21 cellular contexts compared by ENCODE assay signal in the genomic region with DNA sequence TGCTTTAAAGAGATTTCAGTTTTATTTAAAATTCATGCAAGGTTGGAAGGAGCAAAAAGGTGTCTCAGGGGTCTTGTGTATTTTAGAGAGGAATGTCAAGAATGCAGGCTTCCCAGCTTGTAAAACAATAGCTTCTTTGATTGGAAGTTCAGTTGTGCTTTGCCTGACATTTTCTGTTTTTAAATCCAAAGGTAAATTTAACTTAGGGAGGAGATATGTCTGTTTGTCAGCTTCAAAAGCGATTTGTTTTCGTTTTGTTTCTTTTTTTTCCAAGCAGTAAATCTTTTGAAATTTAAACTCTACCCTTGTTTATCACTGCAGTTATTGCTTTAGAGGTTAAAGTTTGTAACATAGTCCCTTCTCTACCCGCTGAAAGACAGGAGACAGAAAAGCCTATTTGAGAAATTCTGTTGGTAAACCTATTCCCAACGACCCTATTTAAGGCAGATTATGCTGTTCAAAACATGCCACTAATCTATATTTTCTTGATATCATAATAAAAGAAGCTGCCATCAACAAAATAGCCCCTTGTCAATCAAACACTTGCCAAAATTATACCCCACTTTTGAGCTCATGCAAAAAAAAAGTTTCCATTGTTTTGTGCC.
DNase-seq lines count a peak whose midpoint lies in the region; FAIRE-seq and TF ChIP-seq lines count a peak whose summit lies in the region.
"Had no signal": no experiment of that assay in that cellular context is flagged by ENCODE, and none has a peak within 500 bp of the region (broad histone marks: within the 10 kb centered on the region; RNA-seq: fewer than 3 reads in every experiment).

No MANE protein-coding gene starts in this region.

- TF ChIP-seq CTCF in PC-9 (conservative IDR thresholded peaks at IDR 0.05) (no peak), progenitor cell of endocrine pancreas (IDR thresholded peaks at IDR 0.05; ENCODE audit: unreplicated experiment) (no peak)

- H3K9me3 ChIP-seq in ES-I3 (ENCODE audit: control insufficient read depth, insufficient read depth, low read length), result no peaks in the 10 kb centered on the region
- H3K9me3 ChIP-seq in PC-9 (ENCODE audit: insufficient read depth, low read depth), result peaks cover 3% of the 10 kb centered on the region; the same call in 1 of the 2 replicates
- no peaks in the 10 kb centered on the region for H3K9me3 ChIP-seq in iPS DF 6.9 (ENCODE audit: control insufficient read depth, insufficient read depth, low read length)
- H3K9me3 ChIP-seq: gastrocnemius medialis, left lung had no signal

- peak overlapping the region; percentile 5; the same call in 1 of the 2 replicates for H3K9ac ChIP-seq in ES-I3 (ENCODE audit: low read depth, low read length)

- no peaks in the 10 kb centered on the region; the same call in 1 of the 2 replicates for H3K9me2 ChIP-seq in PC-9 (ENCODE audit: insufficient read depth)

- no CpG with 5 or more reads among the region's 4 CpGs for WGBS in iPS DF 6.9 (ENCODE audit: insufficient coverage, insufficient read length)

- DNase-seq in PC-9 (no peak), iPS DF 6.9 (ENCODE audit: low read depth, low spot score) (peak; percentile 31), progenitor cell of endocrine pancreas (ENCODE audit: low spot score, unreplicated experiment) (no peak), glomerular visceral epithelial cell (ENCODE audit: extremely low spot score) (no peak), RCC 7860 (ENCODE audit: low spot score) (no peak)
- DNase-seq in activated CD4-positive, alpha-beta T cell treated with anti-CD3 and anti-CD28 coated beads, Interleukin-2, amount 50 U/mL, for 4 hours, result no peak
- no peak for DNase-seq in stimulated activated CD4-positive, alpha-beta T cell treated with anti-CD3 and anti-CD28 coated beads, Interleukin-4, amount 100 ng/mL, for 24 hours
- DNase-seq: activated CD4-positive, alpha-beta T cell treated with anti-CD3 and anti-CD28 coated beads for 36 hours; gastrocnemius medialis; left lung; MM.1S; naive B cell; NCI-H2029; retina; stimulated activated CD8-positive, alpha-beta memory T cell treated with anti-CD3 and anti-CD28 coated beads, Interleukin-4, amount 100 ng/mL, for 48 hours had no signal

- H4K20me1 ChIP-seq in PC-9 (ENCODE audit: insufficient read depth), result no peaks in the 10 kb centered on the region

- no peaks in the 10 kb centered on the region for H3K36me3 Mint-ChIP-seq in progenitor cell of endocrine pancreas (ENCODE audit: insufficient read depth)
- H3K36me3 Mint-ChIP-seq: activated naive CD8-positive, alpha-beta T cell; naive B cell had no signal

- no peaks in the 10 kb centered on the region for H3K27me3 Mint-ChIP-seq in progenitor cell of endocrine pancreas

- POLR2A ChIA-PET in PC-9 (lab: Charles Lee; ENCODE audit: unreplicated experiment), result interaction anchor here (0.6 kb wide), 1 partner anchor 483 kb away, joined by 4 read pairs; no protein-coding TSS in a partner anchor

- H3K27ac Mint-ChIP-seq in progenitor cell of endocrine pancreas, result peak overlapping the region; percentile 84
- H3K27ac Mint-ChIP-seq: activated CD4-positive, alpha-beta T cell treated with anti-CD3 and anti-CD28 coated beads for 36 hours; activated naive CD8-positive, alpha-beta T cell; naive B cell had no signal

- H3K9me3 Mint-ChIP-seq in progenitor cell of endocrine pancreas (ENCODE audit: low read depth), result no peaks in the 10 kb centered on the region
- H3K9me3 Mint-ChIP-seq: naive B cell had no signal

- H3K4me2 ChIP-seq in PC-9, result peak overlapping the region; percentile 43

- no peaks in the 10 kb centered on the region for H3K36me3 ChIP-seq in ES-I3 (ENCODE audit: insufficient read depth, low read length)
- no peaks in the 10 kb centered on the region for H3K36me3 ChIP-seq in PC-9 (ENCODE audit: low read depth)
- no peaks in the 10 kb centered on the region for H3K36me3 ChIP-seq in iPS DF 6.9 (ENCODE audit: control insufficient read depth, insufficient read depth, low read length)
- H3K36me3 ChIP-seq: gastrocnemius medialis, left lung had no signal

- H3K27me3 ChIP-seq in PC-9 (ENCODE audit: insufficient read depth, low read depth) (no peaks in the 10 kb centered on the region), iPS DF 6.9 (ENCODE audit: control insufficient read depth, insufficient read depth, low read length) (no peaks in the 10 kb centered on the region)
- H3K27me3 ChIP-seq: gastrocnemius medialis, left lung had no signal

- BruUV-seq in PC-9 (replicated peaks; lab: Mats Ljungman, UMichigan), result no TSS peak

- peak overlapping the region; percentile 3 for H3K4me3 Mint-ChIP-seq in progenitor cell of endocrine pancreas (ENCODE audit: low read depth)
- H3K4me3 Mint-ChIP-seq: activated CD4-positive, alpha-beta T cell treated with anti-CD3 and anti-CD28 coated beads for 36 hours; activated naive CD8-positive, alpha-beta T cell; naive B cell had no signal

- H3K4me1 Mint-ChIP-seq in progenitor cell of endocrine pancreas (ENCODE audit: low read depth), result peaks cover 35% of the 10 kb centered on the region
- H3K4me1 Mint-ChIP-seq: activated CD4-positive, alpha-beta T cell treated with anti-CD3 and anti-CD28 coated beads for 36 hours; naive B cell had no signal

- FAIRE-seq in RCC 7860 (lab: Jason Lieb, UNC), result no peak
- FAIRE-seq: D721Med, GM18507, GM19239 had no signal

- peaks cover 27% of the 10 kb centered on the region; the same call in 1 of the 2 replicates for H3K4me1 ChIP-seq in ES-I3 (ENCODE audit: insufficient read depth, low read length)
- H3K4me1 ChIP-seq in PC-9 (replicated peaks; ENCODE audit: insufficient read depth), result peaks cover 10% of the 10 kb centered on the region
- H3K4me1 ChIP-seq in iPS DF 6.9 (ENCODE audit: control insufficient read depth, insufficient read depth, low read length), result no peaks in the 10 kb centered on the region; the same call in none of the 2 replicates
- H3K4me1 ChIP-seq: left lung had no signal

- H3K79me2 ChIP-seq in PC-9 (ENCODE audit: low read depth), result no peaks in the 10 kb centered on the region

- 0 out of 2 replicates have a peak overlapping the region, but pooled peaks have one; percentile 9 for H3K4me3 ChIP-seq in PC-9
- no peak overlapping the region for H3K4me3 ChIP-seq in iPS DF 6.9 (ENCODE audit: low read length)
- H3K4me3 ChIP-seq: gastrocnemius medialis, left lung had no signal

- intact Hi-C loops in PC-9 (cut with micrococcal nuclease; ENCODE audit: unreplicated experiment), result no loop called here

- no peaks in the 10 kb centered on the region for H3F3A ChIP-seq in PC-9 (ENCODE audit: insufficient read depth, low read depth)

- 0 out of 2 replicates have a peak overlapping the region, but pooled peaks have one; percentile 12 for H3K27ac ChIP-seq in PC-9
- H3K27ac ChIP-seq in iPS DF 6.9 (ENCODE audit: low read length), result no peak overlapping the region
- H3K27ac ChIP-seq: gastrocnemius medialis, HL-60, left lung had no signal

- CTCF ChIA-PET in PC-9 (lab: Charles Lee), result interaction anchor here (0.5 kb wide), 1 partner anchor 627 kb away, joined by 3 read pairs; no protein-coding TSS in a partner anchor

- H2AFZ ChIP-seq in PC-9, result peak overlapping the region; percentile 44; the same call in 1 of the 2 replicates
